In genomic region chr1:62783736-62784508, GRCh38 we compare ENCODE assay signal across 1 cellular context.
A peak's percentile ranks its signal among the peaks of the same experiment; 100 is the strongest.
TF ChIP-seq lines count a peak whose summit lies in the region.

Gene ATG4C (plus strand): TSS chr1:62784132. CDS start chr1:62803787, 19,655 bp downstream.

TF ChIP-seq in K562, 482 proteins besides CTCF, POLR2A, EP300 and RAD21 (continued from another document and continues in another):
- peak in 1 of 2 experiments; percentile 81; a peak in 2 of 4 replicates for TF ChIP-seq ZNF639 (CRISPR knock-in tag; conservative IDR thresholded peaks at IDR 0.05 in 1 of 2, IDR thresholded peaks at IDR 0.05 in 1 of 2)
- TF ChIP-seq LARP7 (IDR thresholded peaks at IDR 0.05) = no peak
- TF ChIP-seq KHSRP (IDR thresholded peaks at IDR 0.05) = no peak
- peak; percentile 52; the same call in 1 of the 2 replicates for TF ChIP-seq GTF2E2 (tag; IDR thresholded peaks at IDR 0.05)
- TF ChIP-seq GTF2B (IDR thresholded peaks at IDR 0.05; ENCODE audit: extremely low read depth, insufficient read length) = peak; percentile 32
- no peak for TF ChIP-seq TCF15 (CRISPR knock-in tag; IDR thresholded peaks at IDR 0.05)
- no peak; the same call in none of the 2 replicates for TF ChIP-seq NFRKB (IDR thresholded peaks at IDR 0.05; ENCODE audit: low read depth)
- TF ChIP-seq FIP1L1 (IDR thresholded peaks at IDR 0.05; ENCODE audit: low read depth, low read length, poor library complexity, severe bottlenecking) = no peak
- TF ChIP-seq ATF3 (IDR thresholded peaks at IDR 0.05) = no peak
- 0 out of 2 replicates have a peak, but pooled peaks have one; percentile 36 for TF ChIP-seq ATF3 (CRISPR knock-in tag; conservative IDR thresholded peaks at IDR 0.05)
- TF ChIP-seq MAFF (IDR thresholded peaks at IDR 0.05; ENCODE audit: low read length) = no peak
- no peak for TF ChIP-seq SMAD2 (IDR thresholded peaks at IDR 0.05; ENCODE audit: low read depth, low read length)
- TF ChIP-seq ZNF609 (CRISPR knock-in tag; IDR thresholded peaks at IDR 0.05; ENCODE audit: borderline replicate concordance) = no peak
- no peak for TF ChIP-seq PHB2 (IDR thresholded peaks at IDR 0.05; ENCODE audit: low read depth)
- TF ChIP-seq STAG1 (CRISPR knock-in tag; IDR thresholded peaks at IDR 0.05; ENCODE audit: borderline replicate concordance) = no peak
- peak; percentile 75 for TF ChIP-seq POLR2H (tag; IDR thresholded peaks at IDR 0.05; ENCODE audit: low read depth)
- TF ChIP-seq HBP1 (CRISPR knock-in tag; IDR thresholded peaks at IDR 0.05) = no peak
- no peak for TF ChIP-seq THRAP3 (IDR thresholded peaks at IDR 0.05; ENCODE audit: borderline replicate concordance)
- no peak; the same call in 1 of the 2 replicates for TF ChIP-seq TAL1 (IDR thresholded peaks at IDR 0.05)
- no peak for TF ChIP-seq IRF1 (CRISPR knock-in tag; IDR thresholded peaks at IDR 0.05; ENCODE audit: borderline replicate concordance)
- peak in 1 of 2 experiments; percentile 22; a peak in 1 of 3 replicates for TF ChIP-seq CBX3 (IDR thresholded peaks at IDR 0.05; ENCODE audit: borderline replicate concordance in 1 of 2, low read length in 2 of 2)
- no peak for TF ChIP-seq ZNF586 (CRISPR knock-in tag; conservative IDR thresholded peaks at IDR 0.05)
- TF ChIP-seq ZNF766 (CRISPR knock-in tag; conservative IDR thresholded peaks at IDR 0.05) = peak; percentile 72; the same call in 1 of the 2 replicates
- TF ChIP-seq ZNF444 (CRISPR knock-in tag; IDR thresholded peaks at IDR 0.05) = no peak
- no peak for TF ChIP-seq ZNF253 (CRISPR knock-in tag; conservative IDR thresholded peaks at IDR 0.05)
- TF ChIP-seq JUND (IDR thresholded peaks at IDR 0.05; ENCODE audit: borderline replicate concordance, low read depth, low read length) = peak; percentile 44; the same call in 1 of the 2 replicates
- peak; percentile 76; the same call in 2 of the 3 replicates for TF ChIP-seq JUND (tag; IDR thresholded peaks at IDR 0.05; ENCODE audit: borderline replicate concordance, low read depth, low read length)
- peak; percentile 26; the same call in 1 of the 2 replicates for TF ChIP-seq ESRRA (IDR thresholded peaks at IDR 0.05; ENCODE audit: borderline replicate concordance, low read depth)
- TF ChIP-seq TRIM25 (IDR thresholded peaks at IDR 0.05; ENCODE audit: borderline replicate concordance) = no peak
- peak; percentile 45 for TF ChIP-seq SMARCA4 (IDR thresholded peaks at IDR 0.05)
- TF ChIP-seq PCBP2 (IDR thresholded peaks at IDR 0.05; ENCODE audit: low read depth, low read length, poor library complexity, severe bottlenecking) = no peak
- TF ChIP-seq POU5F1 (IDR thresholded peaks at IDR 0.05; ENCODE audit: borderline replicate concordance, low read depth, low read length, partially characterized antibody) = peak; percentile 44
- no peak for TF ChIP-seq RFX1 (IDR thresholded peaks at IDR 0.05)
- TF ChIP-seq HMBOX1 (IDR thresholded peaks at IDR 0.05) = 0 out of 2 replicates have a peak, but pooled peaks have one; percentile 57
- TF ChIP-seq CBFA2T3 (IDR thresholded peaks at IDR 0.05) = peak; percentile 75
- no peak for TF ChIP-seq ESRRB (CRISPR knock-in tag; IDR thresholded peaks at IDR 0.05; ENCODE audit: borderline replicate concordance)
- TF ChIP-seq PATZ1 (CRISPR knock-in tag; IDR thresholded peaks at IDR 0.05; ENCODE audit: borderline replicate concordance) = no peak
- no peak for TF ChIP-seq TCF7L2 (IDR thresholded peaks at IDR 0.05; ENCODE audit: low read depth, low read length)
- TF ChIP-seq MYNN (IDR thresholded peaks at IDR 0.05) = no peak
- no peak for TF ChIP-seq MYNN (CRISPR knock-in tag; IDR thresholded peaks at IDR 0.05)
- no peak for TF ChIP-seq NCOA4 (IDR thresholded peaks at IDR 0.05; ENCODE audit: partially characterized antibody)
- TF ChIP-seq RBM14 (IDR thresholded peaks at IDR 0.05; ENCODE audit: borderline replicate concordance, insufficient read depth, low read depth, low read length) = no peak
- no peak for TF ChIP-seq THAP12 (CRISPR knock-in tag; IDR thresholded peaks at IDR 0.05)
- TF ChIP-seq KDM2B (CRISPR knock-in tag; IDR thresholded peaks at IDR 0.05) = no peak
- no peak for TF ChIP-seq HDAC3 (IDR thresholded peaks at IDR 0.05; ENCODE audit: borderline replicate concordance, partially characterized antibody)
- no peak for TF ChIP-seq ZNF239 (CRISPR knock-in tag; IDR thresholded peaks at IDR 0.05)
- TF ChIP-seq ELF1 (tag; IDR thresholded peaks at IDR 0.05) = peak; percentile 99
- TF ChIP-seq NR3C1 (CRISPR knock-in tag; IDR thresholded peaks at IDR 0.05) = no peak
- 0 out of 2 replicates have a peak, but pooled peaks have one; percentile 34 for TF ChIP-seq MEF2D (tag; conservative IDR thresholded peaks at IDR 0.05; ENCODE audit: low read depth)
